ENCODE assay signal across 9 cellular contexts in the genomic region with DNA sequence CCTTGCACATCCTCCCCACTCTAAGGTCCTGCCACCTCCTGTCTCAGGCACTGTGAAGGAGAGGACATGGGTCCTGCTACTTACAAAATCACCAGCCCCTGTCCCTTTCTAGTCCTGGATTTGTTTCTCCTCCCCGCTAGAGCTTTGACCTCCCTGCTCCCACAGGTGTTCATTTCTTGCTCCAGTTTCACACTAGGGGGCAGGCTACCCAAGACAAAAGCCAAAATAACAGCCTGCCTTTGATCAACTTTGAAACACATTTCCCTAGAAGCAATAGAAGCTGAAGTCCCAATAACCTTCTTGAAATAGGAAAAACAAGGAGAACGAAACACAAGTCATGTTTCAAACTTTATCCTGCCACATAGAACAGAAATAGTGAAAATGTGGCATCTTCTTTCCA.
DNase-seq lines count a peak whose midpoint lies in the region; ATAC-seq, FAIRE-seq and TF ChIP-seq lines count a peak whose summit lies in the region.
"Had no signal": no experiment of that assay in that cellular context is flagged by ENCODE, and none has a peak within 500 bp of the region (broad histone marks: within the 10 kb centered on the region; RNA-seq: fewer than 3 reads in every experiment).

No MANE protein-coding gene starts in this region.

- CTCF ChIA-PET in CD8-positive, alpha-beta T cell (lab: Charles Lee), result interaction anchor here (0.6 to 2.2 kb wide), 10 partner anchors 8 to 1652 kb away, joined by 3 to 11 read pairs (median 4); no protein-coding TSS in a partner anchor
- CTCF ChIA-PET in HepG2 (lab: Yijun Ruan, JAX; ENCODE audit: low intra/inter-chr PET ratio, low total read pairs), result interaction anchor here (1.3 to 2.0 kb wide), 3 partner anchors 100 to 125 kb away, joined by 4 to 17 read pairs (median 5); no protein-coding TSS in a partner anchor

- H3K9ac ChIP-seq in NT2/D1 (ENCODE audit: insufficient read length, low read depth) (no peak overlapping the region), HepG2 (ENCODE audit: insufficient read depth, low read depth, low read length) (no peak overlapping the region)

- TF ChIP-seq CTCF in CD8-positive, alpha-beta T cell (IDR thresholded peaks at IDR 0.05), result peak; percentile 43
- TF ChIP-seq CTCF in body of pancreas (IDR thresholded peaks at IDR 0.05) (peak in 5 of 7 experiments; percentile 21 to 39 (median 37)), HepG2 (CRISPR knock-in tag; IDR thresholded peaks at IDR 0.05) (peak; percentile 76), coronary artery (IDR thresholded peaks at IDR 0.05) (no peak)

- no peaks in the 10 kb centered on the region for H3K36me3 Mint-ChIP-seq in CD8-positive, alpha-beta T cell
- no peaks in the 10 kb centered on the region for H3K36me3 Mint-ChIP-seq in immature natural killer cell
- H3K36me3 Mint-ChIP-seq: stimulated activated naive B cell treated with anti-CD40 and anti-IgM and Interleukin-4, amounts not matched to agents 10 μg/mL and 1 μg/mL and 100 μg/mL, for 72 hours had no signal

- no peak overlapping the region for H3K27ac ChIP-seq in CD8-positive, alpha-beta T cell (ENCODE audit: low read depth, low read length)
- H3K27ac ChIP-seq in body of pancreas, result no peak overlapping the region
- H3K27ac ChIP-seq in HepG2 (ENCODE audit: extremely low read length, insufficient read depth, low read length), result no peak overlapping the region
- H3K27ac ChIP-seq in coronary artery, result no peak overlapping the region

- H3K27ac Mint-ChIP-seq in CD8-positive, alpha-beta T cell, result no peak overlapping the region
- H3K27ac Mint-ChIP-seq in immature natural killer cell, result no peak overlapping the region
- H3K27ac Mint-ChIP-seq: stimulated activated naive B cell treated with anti-CD40 and anti-IgM and Interleukin-4, amounts not matched to agents 10 μg/mL and 1 μg/mL and 100 μg/mL, for 72 hours had no signal

- TF ChIP-seq POLR2A in body of pancreas (IDR thresholded peaks at IDR 0.05) (no peak), HepG2 (IDR thresholded peaks at IDR 0.05; ENCODE audit: insufficient read depth in 1 of 2, low read depth in 2 of 2, low read length in 2 of 2) (no peak)

- no peaks in the 10 kb centered on the region for H3K9me3 ChIP-seq in CD8-positive, alpha-beta T cell (ENCODE audit: low read length)
- H3K9me3 ChIP-seq in NT2/D1 (ENCODE audit: insufficient read depth, low read length) (no peaks in the 10 kb centered on the region), body of pancreas (no peaks in the 10 kb centered on the region), HepG2 (ENCODE audit: low read length) (no peaks in the 10 kb centered on the region)

- H3K9me3 Mint-ChIP-seq in CD8-positive, alpha-beta T cell, result no peaks in the 10 kb centered on the region
- peaks cover 0 to 1% (median 0%) of the 10 kb centered on the region in 6 donors for H3K9me3 Mint-ChIP-seq in immature natural killer cell

- POLR2A ChIA-PET in CD8-positive, alpha-beta T cell (lab: Charles Lee), result interaction anchor here (1.1 kb wide), 1 partner anchor 19 kb away, joined by 5 read pairs; no protein-coding TSS in a partner anchor
- POLR2A ChIA-PET in HepG2 (lab: Yijun Ruan, JAX), result no interaction called here

- H3K27me3 Mint-ChIP-seq in CD8-positive, alpha-beta T cell (ENCODE audit: low read depth), result no peaks in the 10 kb centered on the region
- H3K27me3 Mint-ChIP-seq in immature natural killer cell (ENCODE audit: low read depth in 3 of 3), result peaks cover under 1 to 4% (median 2%) of the 10 kb centered on the region in 3 donors

- no peaks in the 10 kb centered on the region for H3K27me3 ChIP-seq in CD8-positive, alpha-beta T cell (ENCODE audit: insufficient read depth, low read length)
- H3K27me3 ChIP-seq in NT2/D1 (ENCODE audit: insufficient read depth, insufficient read length) (no peaks in the 10 kb centered on the region), body of pancreas (no peaks in the 10 kb centered on the region), HepG2 (ENCODE audit: control insufficient read depth in 1 of 2, insufficient read depth in 2 of 2, low read length in 2 of 2) (no peaks in the 10 kb centered on the region)

- H3K4me1 Mint-ChIP-seq in CD8-positive, alpha-beta T cell (ENCODE audit: low read depth), result no peaks in the 10 kb centered on the region
- H3K4me1 Mint-ChIP-seq in immature natural killer cell, result no peaks in the 10 kb centered on the region
- H3K4me1 Mint-ChIP-seq: stimulated activated naive B cell treated with anti-CD40 and anti-IgM and Interleukin-4, amounts not matched to agents 10 μg/mL and 1 μg/mL and 100 μg/mL, for 72 hours had no signal

- 28 to 46% methylated on average over 2 of the region's 2 CpGs for WGBS in body of pancreas, 2 donors
- 4% methylated on average over 2 of the region's 2 CpGs for WGBS in HepG2 (ENCODE audit: low lambda C conversion rate)

- FAIRE-seq in HepG2 (lab: Jason Lieb, UNC), result peak; percentile 72

- peak in 1 of 7 experiments; percentile 24 for DNase-seq in CD8-positive, alpha-beta T cell
- DNase-seq in NT2/D1 (ENCODE audit: low read depth, low spot score), result peak; percentile 23
- DNase-seq in body of pancreas, result peak in 2 of 4 donors; percentile 7 to 17
- peak; percentile 39 for DNase-seq in HepG2 (ENCODE audit: low spot score)
- DNase-seq in coronary artery (ENCODE audit: low spot score), result no peak
- no peak for DNase-seq in immature natural killer cell
- no peak for DNase-seq in activated effector memory CD4-positive, alpha-beta T cell treated with Interleukin-2 at 50 U/mL for 16 hours
- DNase-seq: stimulated activated naive B cell treated with anti-CD40 and anti-IgM and Interleukin-4, amounts not matched to agents 10 μg/mL and 1 μg/mL and 100 μg/mL, for 72 hours had no signal

- no peak overlapping the region for H2AFZ ChIP-seq in HepG2 (ENCODE audit: low read length)

- no peak overlapping the region for H3K4me3 ChIP-seq in CD8-positive, alpha-beta T cell (ENCODE audit: low read depth, low read length)
- H3K4me3 ChIP-seq in NT2/D1 (ENCODE audit: insufficient read length, low read depth) (no peak overlapping the region), body of pancreas (no peak overlapping the region), HepG2 (replicated peaks in 1 of 3; ENCODE audit: insufficient read depth in 1 of 3, low read depth in 2 of 3, low read length in 3 of 3) (no peak overlapping the region), coronary artery (no peak overlapping the region)

- peak; percentile 34; the same call in 1 of the 2 replicates for TF ChIP-seq RAD21 in HepG2 (CRISPR knock-in tag; IDR thresholded peaks at IDR 0.05)

- H3K4me1 ChIP-seq in CD8-positive, alpha-beta T cell (ENCODE audit: insufficient read depth, low read length), result no peaks in the 10 kb centered on the region
- H3K4me1 ChIP-seq in NT2/D1 (ENCODE audit: insufficient read depth, insufficient read length) (no peaks in the 10 kb centered on the region), body of pancreas (no peaks in the 10 kb centered on the region), HepG2 (ENCODE audit: insufficient read depth, low read length) (no peaks in the 10 kb centered on the region)

- no peaks in the 10 kb centered on the region for H3K36me3 ChIP-seq in CD8-positive, alpha-beta T cell (ENCODE audit: insufficient read depth, low read length)
- H3K36me3 ChIP-seq in NT2/D1 (ENCODE audit: insufficient read depth, insufficient read length, low read length), result no peaks in the 10 kb centered on the region
- H3K36me3 ChIP-seq in body of pancreas (replicated peaks in 1 of 2; ENCODE audit: insufficient read depth in 1 of 2, low read depth in 2 of 2), result no peaks in the 10 kb centered on the region
- H3K36me3 ChIP-seq in HepG2 (replicated peaks in 1 of 2; ENCODE audit: control insufficient read depth in 1 of 2, insufficient read depth in 2 of 2, low read length in 2 of 2), result no peaks in the 10 kb centered on the region

- TF ChIP-seq EP300 in HepG2 (IDR thresholded peaks at IDR 0.05; ENCODE audit: low read depth in 2 of 2, low read length in 2 of 2), result no peak
- no peak for TF ChIP-seq EP300 in HepG2 (CRISPR knock-in tag; IDR thresholded peaks at IDR 0.05; ENCODE audit: borderline replicate concordance)

- no peak for ATAC-seq in CD8-positive, alpha-beta T cell
- peak; percentile 83 for ATAC-seq in GM19351 (IDR thresholded peaks at IDR 0.05; ENCODE audit: unreplicated experiment)
- no peak for ATAC-seq in body of pancreas
- peak; percentile 86 for ATAC-seq in HepG2

- intact Hi-C loops in CD8-positive, alpha-beta T cell (cut with DNase I, micrococcal nuclease), result loop anchor here (1.0 to 2.0 kb wide), 2 partner anchors 99 to 100 kb away; no protein-coding TSS in a partner anchor
- intact Hi-C loops in body of pancreas (cut with DNase I) (no loop called here), HepG2 (cut with micrococcal nuclease; ENCODE audit: unreplicated experiment) (loop anchor here (1.0 to 2.0 kb wide), 2 partner anchors 100 to 289 kb away; no protein-coding TSS in a partner anchor)

- no peak overlapping the region for H3K4me2 ChIP-seq in HepG2 (ENCODE audit: low read depth, low read length)

- no peak overlapping the region for H3K4me3 Mint-ChIP-seq in CD8-positive, alpha-beta T cell
- no peak overlapping the region for H3K4me3 Mint-ChIP-seq in immature natural killer cell
- H3K4me3 Mint-ChIP-seq: stimulated activated naive B cell treated with anti-CD40 and anti-IgM and Interleukin-4, amounts not matched to agents 10 μg/mL and 1 μg/mL and 100 μg/mL, for 72 hours had no signal

- no peaks in the 10 kb centered on the region for H4K20me1 ChIP-seq in HepG2 (ENCODE audit: insufficient read depth, low read length)

- in situ Hi-C loops in HepG2 (cut with HindIII; ENCODE audit: extremely low pct_ligation_motif_present, low pct_unique_long_range_greater_than_20kb), result loop anchor here (10.0 to 25.0 kb wide), 2 partner anchors 97 to 1060 kb away; no protein-coding TSS in a partner anchor

- no TSS peak for BruUV-seq in HepG2 (replicated peaks; lab: Mats Ljungman, UMichigan)

- no peaks in the 10 kb centered on the region for H3K79me2 ChIP-seq in HepG2 (ENCODE audit: insufficient read depth, low read length)

TF ChIP-seq in HepG2, 621 proteins besides CTCF, POLR2A, EP300 and RAD21:
- TF ChIP-seq, protein P1, sequence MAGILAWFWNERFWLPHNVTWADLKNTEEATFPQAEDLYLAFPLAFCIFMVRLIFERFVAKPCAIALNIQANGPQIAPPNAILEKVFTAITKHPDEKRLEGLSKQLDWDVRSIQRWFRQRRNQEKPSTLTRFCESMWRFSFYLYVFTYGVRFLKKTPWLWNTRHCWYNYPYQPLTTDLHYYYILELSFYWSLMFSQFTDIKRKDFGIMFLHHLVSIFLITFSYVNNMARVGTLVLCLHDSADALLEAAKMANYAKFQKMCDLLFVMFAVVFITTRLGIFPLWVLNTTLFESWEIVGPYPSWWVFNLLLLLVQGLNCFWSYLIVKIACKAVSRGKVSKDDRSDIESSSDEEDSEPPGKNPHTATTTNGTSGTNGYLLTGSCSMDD (CRISPR knock-in tag; IDR thresholded peaks at IDR 0.05), result no peak
- TF ChIP-seq ZSCAN29 (CRISPR knock-in tag; conservative IDR thresholded peaks at IDR 0.05) (no peak), SMC3 (IDR thresholded peaks at IDR 0.05; ENCODE audit: low read length) (peak; percentile 73), STAG1 (CRISPR knock-in tag; IDR thresholded peaks at IDR 0.05) (peak; percentile 74), RFX5 (IDR thresholded peaks at IDR 0.05; ENCODE audit: low read depth, low read length) (no peak)

Comparison
In these comparisons a context has a peak if more than half of its experiments do, and no peak if none do; other contexts are left out.
1. ATAC-seq: peak in GM19351 (single experiment) and HepG2 (single experiment); none in CD8-positive, alpha-beta T cell (single experiment) and body of pancreas (single experiment).
2. DNase-seq: peak in NT2/D1 (single experiment) and HepG2 (single experiment); none in coronary artery (single experiment), immature natural killer cell (0 of 3) and activated effector memory CD4-positive, alpha-beta T cell treated with Interleukin-2 at 50 U/mL for 16 hours (single experiment).